Comparison of ENCODE assay signal across 13 cellular contexts in the genomic region with DNA sequence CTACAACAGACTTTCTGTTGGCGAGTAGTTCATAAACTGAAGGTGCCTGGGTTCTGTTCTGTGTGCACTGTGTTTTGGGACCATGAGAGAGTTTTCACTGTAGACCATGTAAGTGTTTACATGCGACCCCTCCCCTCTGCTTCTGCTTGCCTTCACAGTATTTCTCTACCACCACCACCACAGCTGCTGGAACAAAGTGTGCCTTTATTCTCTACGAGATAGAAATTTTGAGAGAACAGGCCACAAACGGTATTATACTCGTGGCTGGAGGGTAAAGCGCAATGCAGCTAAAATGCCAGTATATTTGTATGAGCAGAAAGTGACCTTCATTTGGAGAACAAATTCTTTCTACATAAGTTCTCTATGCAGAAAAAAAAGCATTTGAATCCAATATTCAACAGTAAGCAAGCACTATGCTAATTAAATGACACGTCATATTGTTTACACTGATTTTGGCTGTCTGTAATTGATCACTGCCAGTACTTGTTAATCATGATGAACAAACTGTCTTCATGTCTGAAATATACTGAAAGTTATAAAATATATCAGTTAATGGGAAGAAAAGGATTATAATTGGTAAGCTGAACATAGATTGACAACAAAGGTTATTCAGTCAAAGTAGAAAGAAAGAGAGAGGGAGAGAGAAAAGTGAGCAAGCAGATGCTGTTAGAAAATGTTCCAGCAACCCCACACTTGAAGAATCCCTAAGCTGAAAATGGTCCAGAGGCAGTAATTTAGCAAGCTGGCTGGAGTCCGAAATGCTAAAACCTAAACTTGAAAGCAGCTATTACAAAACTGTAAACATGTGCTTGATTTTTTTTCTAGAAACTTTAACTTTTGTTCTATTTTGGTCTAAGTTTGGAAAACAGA. TPM values are rescaled to one million over a fixed set of nuclear protein-coding genes. Genes with fewer than 3 reads are reported as not detected.
DNase-seq lines count a peak whose midpoint lies in the region; ATAC-seq and TF ChIP-seq lines count a peak whose summit lies in the region.
"Had no signal": no experiment of that assay in that cellular context is flagged by ENCODE, and none has a peak within 500 bp of the region (broad histone marks: within the 10 kb centered on the region; RNA-seq: fewer than 3 reads in every experiment).

No MANE protein-coding gene starts in this region.

- no peak overlapping the region for H3K4me3 Mint-ChIP-seq in activated CD4-positive, alpha-beta T cell treated with anti-CD3 and anti-CD28 coated beads, Interleukin-2, amount 10 ng/mL, durations not matched to agents 7 days and 5 days
- H3K4me3 Mint-ChIP-seq: natural killer cell treated with Interleukin-12 subunit alpha and Interleukin-12 subunit beta and Interleukin-15 and Interleukin-18, amount 100 ng/mL, for 72 hours had no signal

- no peak overlapping the region for H3K23ac ChIP-seq in mesendoderm (ENCODE audit: low read length)

- H3K9me3 ChIP-seq in suprapubic skin (no peaks in the 10 kb centered on the region), spleen (no peaks in the 10 kb centered on the region)

- POLR2A ChIA-PET in activated CD4-positive, alpha-beta T cell treated with anti-CD3 and anti-CD28 coated beads, Interleukin-2, amount 10 ng/mL, durations not matched to agents 7 days and 5 days (lab: Charles Lee): no interaction called here

- no peaks in the 10 kb centered on the region for H3K79me1 ChIP-seq in mesendoderm (ENCODE audit: low read length)

- H3K79me2 ChIP-seq in mesendoderm (ENCODE audit: control insufficient read depth, insufficient read depth, low read length): no peaks in the 10 kb centered on the region

- no peak overlapping the region for H3K9ac ChIP-seq in mesendoderm (ENCODE audit: low read length)

- TF ChIP-seq EP300 in suprapubic skin (IDR thresholded peaks at IDR 0.05): no peak

- H3K27me3 ChIP-seq in mesendoderm (ENCODE audit: insufficient read depth, low read length, poor library complexity) (no peaks in the 10 kb centered on the region), suprapubic skin (no peaks in the 10 kb centered on the region), spleen (replicated peaks in 1 of 7) (no peaks in the 10 kb centered on the region)

- TF ChIP-seq POLR2A in suprapubic skin (IDR thresholded peaks at IDR 0.05): no peak
- no peak for TF ChIP-seq POLR2A in spleen (IDR thresholded peaks at IDR 0.05)

- peaks cover 16% of the 10 kb centered on the region for H3K36me3 Mint-ChIP-seq in activated CD4-positive, alpha-beta T cell treated with anti-CD3 and anti-CD28 coated beads, Interleukin-2, amount 10 ng/mL, durations not matched to agents 7 days and 5 days (ENCODE audit: low read depth)
- H3K36me3 Mint-ChIP-seq: natural killer cell treated with Interleukin-12 subunit alpha and Interleukin-12 subunit beta and Interleukin-15 and Interleukin-18, amount 100 ng/mL, for 72 hours had no signal

- no peak for TF ChIP-seq CTCF in cardiac fibroblast (IDR thresholded peaks at IDR 0.05; ENCODE audit: low read depth, low read length)
- no peak for TF ChIP-seq CTCF in suprapubic skin (IDR thresholded peaks at IDR 0.05)
- no peak for TF ChIP-seq CTCF in spleen (IDR thresholded peaks at IDR 0.05 in 8 of 11, conservative IDR thresholded peaks at IDR 0.05 in 3 of 11)

- H3K27me3 Mint-ChIP-seq in activated CD4-positive, alpha-beta T cell treated with anti-CD3 and anti-CD28 coated beads, Interleukin-2, amount 10 ng/mL, durations not matched to agents 7 days and 5 days: no peaks in the 10 kb centered on the region
- H3K27me3 Mint-ChIP-seq: natural killer cell treated with Interleukin-12 subunit alpha and Interleukin-12 subunit beta and Interleukin-15 and Interleukin-18, amount 100 ng/mL, for 72 hours had no signal

- no peak overlapping the region for H3K18ac ChIP-seq in mesendoderm (ENCODE audit: low read length)

- peak overlapping the region; percentile 76 for H3K27ac Mint-ChIP-seq in activated CD4-positive, alpha-beta T cell treated with anti-CD3 and anti-CD28 coated beads, Interleukin-2, amount 10 ng/mL, durations not matched to agents 7 days and 5 days

- ATAC-seq in GM18907 (IDR thresholded peaks at IDR 0.05; ENCODE audit: unreplicated experiment) (no peak), HG03280 (IDR thresholded peaks at IDR 0.05; ENCODE audit: unreplicated experiment) (no peak)
- ATAC-seq: esophagus mucosa; natural killer cell treated with Interleukin-12 subunit alpha and Interleukin-12 subunit beta and Interleukin-15 and Interleukin-18, amount 100 ng/mL, for 72 hours had no signal

- H4K5ac ChIP-seq in mesendoderm (ENCODE audit: low read length): no peak overlapping the region

- H3K4me3 ChIP-seq in cardiac fibroblast (replicated peaks in 1 of 2; ENCODE audit: low read depth in 2 of 2, low read length in 2 of 2) (no peak overlapping the region), mesendoderm (ENCODE audit: low read length) (no peak overlapping the region), suprapubic skin (no peak overlapping the region), spleen (no peak overlapping the region)

- intact Hi-C loops in spleen (cut with DNase I; ENCODE audit: low total_unique reads): no loop called here

- no peak overlapping the region for H3K4me2 ChIP-seq in mesendoderm (ENCODE audit: low read length)

- no peaks in the 10 kb centered on the region for H3K36me3 ChIP-seq in mesendoderm (ENCODE audit: control insufficient read depth, insufficient read depth, low read length)
- H3K36me3 ChIP-seq in suprapubic skin: no peaks in the 10 kb centered on the region
- H3K36me3 ChIP-seq in spleen: peaks cover 0 to 69% (median 10%) of the 10 kb centered on the region in 6 donors

- H3K9me3 Mint-ChIP-seq in activated CD4-positive, alpha-beta T cell treated with anti-CD3 and anti-CD28 coated beads, Interleukin-2, amount 10 ng/mL, durations not matched to agents 7 days and 5 days: no peaks in the 10 kb centered on the region
- H3K9me3 Mint-ChIP-seq: natural killer cell treated with Interleukin-12 subunit alpha and Interleukin-12 subunit beta and Interleukin-15 and Interleukin-18, amount 100 ng/mL, for 72 hours had no signal

- no peak overlapping the region for H3K56ac ChIP-seq in mesendoderm (ENCODE audit: low read length)

- no peak overlapping the region for H2AK5ac ChIP-seq in mesendoderm (ENCODE audit: low read length)

- no peak overlapping the region for H2BK15ac ChIP-seq in mesendoderm (replicated peaks; ENCODE audit: low read depth)

- CTCF ChIA-PET in activated CD4-positive, alpha-beta T cell treated with anti-CD3 and anti-CD28 coated beads, Interleukin-2, amount 10 ng/mL, durations not matched to agents 7 days and 5 days (lab: Charles Lee): interaction anchor here (0.9 to 1.1 kb wide), 4 partner anchors 14 to 94 kb away, joined by 3 to 4 read pairs (median 3); no protein-coding TSS in a partner anchor

- WGBS in mesendoderm (ENCODE audit: extremely low coverage, insufficient coverage, low lambda C conversion rate): no CpG with 5 or more reads among the region's 8 CpGs
- 43% methylated on average over 8 of the region's 8 CpGs for whole genome bisulfite sequencing in suprapubic skin
- WGBS in spleen, 5 donors: 90 to 96% (median 94%) methylated on average over 8 of the region's 8 CpGs

- H3K4me1 Mint-ChIP-seq in activated CD4-positive, alpha-beta T cell treated with anti-CD3 and anti-CD28 coated beads, Interleukin-2, amount 10 ng/mL, durations not matched to agents 7 days and 5 days: peaks cover 5% of the 10 kb centered on the region

- no peak overlapping the region for H3K4ac ChIP-seq in mesendoderm (ENCODE audit: low read depth, low read length)

- DNase-seq in activated CD4-positive, alpha-beta T cell treated with anti-CD3 and anti-CD28 coated beads, Interleukin-2, amount 10 ng/mL, durations not matched to agents 7 days and 5 days: no peak
- DNase-seq in activated CD4-positive, alpha-beta T cell treated with anti-CD3 and anti-CD28 coated beads, Interleukin-2, amount 50 U/mL, for 4 hours: no peak
- DNase-seq in cardiac fibroblast (ENCODE audit: low read depth in 2 of 2): peak; percentile 44 to 51
- DNase-seq in mesendoderm: no peak
- DNase-seq in suprapubic skin (ENCODE audit: low spot score in 2 of 2): no peak
- no peak for DNase-seq in spleen
- DNase-seq: activated effector memory CD4-positive, alpha-beta T cell treated with anti-CD3 and anti-CD28 coated beads, Interleukin-2, amount 50 U/mL, for 16 hours had no signal

- H2BK120ac ChIP-seq in mesendoderm (ENCODE audit: low read depth, low read length): no peak overlapping the region

- H3K4me1 ChIP-seq in mesendoderm (ENCODE audit: control insufficient read depth, low read depth, low read length): peaks cover 2% of the 10 kb centered on the region
- H3K4me1 ChIP-seq in suprapubic skin: peaks cover 42% of the 10 kb centered on the region
- peaks cover 0 to 7% (median 0%) of the 10 kb centered on the region in 6 donors for H3K4me1 ChIP-seq in spleen

- H4K8ac ChIP-seq in mesendoderm (ENCODE audit: low read depth, low read length): no peak overlapping the region

- H2BK5ac ChIP-seq in mesendoderm (ENCODE audit: low read length): no peak overlapping the region

- peak overlapping the region; percentile 62 for H3K27ac ChIP-seq in mesendoderm (ENCODE audit: low read depth, low read length)
- H3K27ac ChIP-seq in suprapubic skin: peak overlapping the region; percentile 73
- no peak overlapping the region for H3K27ac ChIP-seq in spleen

RNA-seq across cellular contexts. Expression of a gene that starts 8.8 kb away (rescaled TPM):
- not detected for total RNA-seq in activated CD4-positive, alpha-beta T cell treated with anti-CD3 and anti-CD28 coated beads, Interleukin-2, amount 10 ng/mL, durations not matched to agents 7 days and 5 days
- not detected for polyA plus RNA-seq in mesendoderm (2013, experiment 1 of 2)
- not detected for polyA plus RNA-seq in mesendoderm (2013, experiment 2 of 2)
- total RNA-seq in suprapubic skin (not detected), spleen (not detected)
- polyA plus RNA-seq in spleen: not detected
- total RNA-seq: esophagus mucosa; G401; LHCN-M2; natural killer cell treated with Interleukin-12 subunit alpha and Interleukin-12 subunit beta and Interleukin-15 and Interleukin-18, amount 100 ng/mL, for 72 hours had no signal

RNA-seq across cellular contexts. Expression of a gene that starts 41.7 kb away (rescaled TPM):
- total RNA-seq in activated CD4-positive, alpha-beta T cell treated with anti-CD3 and anti-CD28 coated beads, Interleukin-2, amount 10 ng/mL, durations not matched to agents 7 days and 5 days: 10 to 100 TPM; 25.8 to 26.5 TPM
- polyA plus RNA-seq in mesendoderm (2013, experiment 1 of 2): 35.6 TPM
- polyA plus RNA-seq in mesendoderm (2013, experiment 2 of 2): 35.3 TPM
- total RNA-seq in suprapubic skin: 10 to 100 TPM in 3 of 4 donors, 1 to 10 TPM in 1; 6.7 to 20.3 (median 14.9) TPM
- 10 to 100 TPM; 11.4 to 39.2 (median 24.0) TPM for total RNA-seq in spleen
- polyA plus RNA-seq in spleen: 10 to 100 TPM; 16.7 to 17.8 (median 16.7) TPM

Comparison
In these comparisons a context has a peak if more than half of its experiments do, and no peak if none do; other contexts are left out.
1. DNase-seq: peak in cardiac fibroblast (2 of 2); none in activated CD4-positive, alpha-beta T cell treated with anti-CD3 and anti-CD28 coated beads, Interleukin-2, amount 10 ng/mL, durations not matched to agents 7 days and 5 days (single experiment), activated CD4-positive, alpha-beta T cell treated with anti-CD3 and anti-CD28 coated beads, Interleukin-2, amount 50 U/mL, for 4 hours (0 of 2), mesendoderm (single experiment), suprapubic skin (0 of 2) and spleen (single experiment).
2. H3K27ac ChIP-seq: peak in mesendoderm (single experiment) and suprapubic skin (single experiment); none in spleen (0 of 8).